Comparison of ENCODE assay signal across 2 cellular contexts in the genomic region with DNA sequence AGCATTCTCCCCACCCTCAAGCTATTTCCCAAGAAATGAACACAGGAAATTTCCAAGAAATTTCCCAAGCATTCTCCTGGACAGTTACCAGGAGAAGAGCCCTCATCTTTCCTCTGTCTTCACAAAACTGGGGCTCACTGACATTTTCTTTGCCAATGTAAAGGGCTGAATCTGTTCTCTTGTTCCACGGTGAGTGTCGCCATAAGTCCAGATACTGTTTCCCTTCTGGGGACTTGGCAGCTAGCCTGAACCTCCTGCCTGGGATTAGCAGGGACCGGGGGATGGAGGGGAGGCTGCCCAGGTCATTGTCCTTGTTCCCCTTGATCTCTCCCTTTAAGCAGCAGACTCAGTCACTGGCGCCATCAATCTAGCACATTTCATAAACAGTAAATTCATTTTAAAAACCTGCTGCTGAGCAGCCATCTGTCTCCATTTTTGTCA.
TF ChIP-seq lines count a peak whose summit lies in the region.

No MANE protein-coding gene starts in this region.

TF ChIP-seq in IMR-90, 13 proteins besides CTCF, POLR2A, EP300 and RAD21 (continued from another document):
- TF ChIP-seq CHD1 (IDR thresholded peaks at IDR 0.05; ENCODE audit: low read depth, low read length), result no peak
- no peak for TF ChIP-seq FOS (IDR thresholded peaks at IDR 0.05; ENCODE audit: low read depth, low read length)
TF ChIP-seq in IMR-90: peak in this region for 0.

TF ChIP-seq in SK-N-SH, 30 proteins besides CTCF, POLR2A, EP300 and RAD21:
- TF ChIP-seq, protein P1, sequence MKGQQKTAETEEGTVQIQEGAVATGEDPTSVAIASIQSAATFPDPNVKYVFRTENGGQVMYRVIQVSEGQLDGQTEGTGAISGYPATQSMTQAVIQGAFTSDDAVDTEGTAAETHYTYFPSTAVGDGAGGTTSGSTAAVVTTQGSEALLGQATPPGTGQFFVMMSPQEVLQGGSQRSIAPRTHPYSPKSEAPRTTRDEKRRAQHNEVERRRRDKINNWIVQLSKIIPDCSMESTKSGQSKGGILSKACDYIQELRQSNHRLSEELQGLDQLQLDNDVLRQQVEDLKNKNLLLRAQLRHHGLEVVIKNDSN (IDR thresholded peaks at IDR 0.05; ENCODE audit: borderline replicate concordance, low read depth), result no peak
- TF ChIP-seq GABPA (IDR thresholded peaks at IDR 0.05; ENCODE audit: low read depth), result no peak
- TF ChIP-seq FOXM1 (IDR thresholded peaks at IDR 0.05; ENCODE audit: low read depth), result no peak
- TF ChIP-seq TEAD4 (IDR thresholded peaks at IDR 0.05; ENCODE audit: borderline replicate concordance, insufficient read depth), result no peak
- peak; percentile 33; the same call in 1 of the 2 replicates for TF ChIP-seq SMC3 (IDR thresholded peaks at IDR 0.05; ENCODE audit: low read depth, low read length)
- 0 out of 2 replicates have a peak, but pooled peaks have one; percentile 9 for TF ChIP-seq NFIC (IDR thresholded peaks at IDR 0.05; ENCODE audit: borderline replicate concordance)
TF ChIP-seq in SK-N-SH: peak in this region for 2.
